In the genomic region with DNA sequence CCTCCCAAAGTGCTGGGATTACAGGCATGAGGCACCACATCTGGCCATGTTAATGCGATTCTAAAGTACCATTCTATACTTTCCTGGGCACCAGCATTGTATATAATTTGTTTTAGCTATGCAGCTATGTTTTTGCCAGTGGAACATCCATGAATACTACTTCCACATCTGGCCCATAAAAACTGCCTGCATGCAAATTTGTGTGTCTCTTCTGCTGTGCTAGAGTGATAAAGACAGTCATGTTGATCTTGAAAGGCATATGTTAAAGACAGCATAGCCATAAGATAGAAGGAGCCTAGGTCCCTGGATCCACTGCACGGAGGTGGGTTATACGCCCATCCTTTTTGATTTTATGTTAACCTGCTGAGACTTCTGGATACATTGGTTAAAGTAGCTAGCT, we compare ENCODE assay signal across 11 cellular contexts.
"Had no signal": no experiment of that assay in that cellular context is flagged by ENCODE, and none has a peak within 500 bp of the region (broad histone marks: within the 10 kb centered on the region; RNA-seq: fewer than 3 reads in every experiment).

No MANE protein-coding gene starts in this region.

- H3K27ac ChIP-seq: GM23248, KMS-11 had no signal

- H2AFZ ChIP-seq: GM23248 had no signal

- H3K36me3 ChIP-seq: HAP-1 had no signal

- FAIRE-seq: HTR-8/SVneo had no signal

- H3K4me1 ChIP-seq: HAP-1 had no signal

- H3K4me3 ChIP-seq: GM23248, HAP-1 had no signal

- ATAC-seq: HCT116 had no signal

- DNase-seq: GM23248, GOT3, H7, HFFc6, IMR-90, Karpas-422, KBM-7 had no signal

- H3K4me2 ChIP-seq: KMS-11 had no signal

- H3K9me3 ChIP-seq: HAP-1 had no signal

- H3K9ac ChIP-seq: GM23248, KMS-11 had no signal
